Comparison of ENCODE assay signal across 14 cellular contexts in the genomic region with DNA sequence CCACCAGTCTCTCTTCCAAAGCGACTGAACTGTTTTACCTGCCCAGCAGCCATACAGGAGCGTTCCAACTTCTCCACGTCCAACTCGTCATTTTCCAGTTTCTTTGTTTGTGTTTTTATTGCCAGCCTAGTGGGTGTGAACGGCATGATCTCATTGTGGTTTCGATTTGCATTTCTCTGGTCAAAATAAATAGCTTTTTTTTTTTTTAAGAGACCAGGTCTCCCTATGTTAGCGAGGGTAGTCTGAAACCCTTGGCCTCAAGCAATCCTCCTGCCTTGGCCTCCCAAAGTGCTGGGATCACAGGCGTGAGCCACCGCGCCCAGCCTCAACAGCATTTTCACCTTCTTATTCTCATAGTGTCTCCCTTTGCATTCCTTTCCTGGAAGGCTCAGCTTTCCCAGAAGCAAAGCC. TPM values are rescaled to one million over a fixed set of nuclear protein-coding genes. Genes with fewer than 3 reads are reported as not detected.
DNase-seq lines count a peak whose midpoint lies in the region; ATAC-seq and TF ChIP-seq lines count a peak whose summit lies in the region.
"Had no signal": no experiment of that assay in that cellular context is flagged by ENCODE, and none has a peak within 500 bp of the region (broad histone marks: within the 10 kb centered on the region; RNA-seq: fewer than 3 reads in every experiment).

No MANE protein-coding gene starts in this region.

- H3K27ac ChIP-seq in heart left ventricle = peak overlapping the region in 1 of 12 donors; percentile 32
- H3K27ac ChIP-seq: uterus had no signal

- peaks cover 0 to 8% (median 0%) of the 10 kb centered on the region in 12 donors for H3K4me1 ChIP-seq in heart left ventricle
- H3K4me1 ChIP-seq: uterus had no signal

- no peak for DNase-seq in activated CD8-positive, alpha-beta memory T cell treated with anti-CD3 and anti-CD28 coated beads, Interleukin-2, amount 10 ng/mL, durations not matched to agents 7 days and 5 days
- DNase-seq in activated CD8-positive, alpha-beta memory T cell treated with anti-CD3 and anti-CD28 coated beads, Interleukin-2, amount 50 U/mL, for 48 hours = no peak
- peak; percentile 49 for DNase-seq in OCI-M1 (lab: John Stamatoyannopoulos, UW)
- DNase-seq in epithelial cell of esophagus (ENCODE audit: low read depth) = peak; percentile 81
- no peak for DNase-seq in heart left ventricle
- DNase-seq: ACHN, activated gamma-delta T cell treated with Interleukin-2 at 50 U/mL for 16 hours, HCEC 1CT, uterus had no signal

- TF ChIP-seq CTCF in epithelial cell of esophagus (IDR thresholded peaks at IDR 0.05; ENCODE audit: insufficient read depth, low read depth, low read length, missing control alignments) (no peak), heart left ventricle (IDR thresholded peaks at IDR 0.05) (no peak)

- TF ChIP-seq POLR2A in heart left ventricle (IDR thresholded peaks at IDR 0.05) = no peak

- no peaks in the 10 kb centered on the region for H3K27me3 ChIP-seq in heart left ventricle
- H3K27me3 ChIP-seq: uterus had no signal

- H3K4me1 Mint-ChIP-seq in activated CD8-positive, alpha-beta memory T cell treated with anti-CD3 and anti-CD28 coated beads, Interleukin-2, amount 10 ng/mL, durations not matched to agents 7 days and 5 days = peaks cover 28% of the 10 kb centered on the region
- H3K4me1 Mint-ChIP-seq in stimulated activated memory B cell treated with anti-CD40 and anti-IgM and Interleukin-4, amounts not matched to agents 10 μg/mL and 1 μg/mL and 100 μg/mL, for 72 hours = peaks cover 54% of the 10 kb centered on the region

- H3K9me3 ChIP-seq in heart left ventricle = no peaks in the 10 kb centered on the region
- H3K9me3 ChIP-seq: uterus had no signal

- H3K36me3 Mint-ChIP-seq in activated CD8-positive, alpha-beta memory T cell treated with anti-CD3 and anti-CD28 coated beads, Interleukin-2, amount 10 ng/mL, durations not matched to agents 7 days and 5 days = no peaks in the 10 kb centered on the region
- no peaks in the 10 kb centered on the region for H3K36me3 Mint-ChIP-seq in stimulated activated memory B cell treated with anti-CD40 and anti-IgM and Interleukin-4, amounts not matched to agents 10 μg/mL and 1 μg/mL and 100 μg/mL, for 72 hours

- WGBS in heart left ventricle, 4 donors = 78 to 82% (median 79%) methylated on average over 10 of the region's 10 CpGs

- H3K27ac Mint-ChIP-seq in activated CD8-positive, alpha-beta memory T cell treated with anti-CD3 and anti-CD28 coated beads, Interleukin-2, amount 10 ng/mL, durations not matched to agents 7 days and 5 days = peak overlapping the region; percentile 73
- peak overlapping the region; percentile 93 for H3K27ac Mint-ChIP-seq in stimulated activated memory B cell treated with anti-CD40 and anti-IgM and Interleukin-4, amounts not matched to agents 10 μg/mL and 1 μg/mL and 100 μg/mL, for 72 hours

- intact Hi-C loops in heart left ventricle (cut with DNase I) = no loop called here

- no peak overlapping the region for H3K4me3 ChIP-seq in epithelial cell of esophagus (ENCODE audit: low read length)
- H3K4me3 ChIP-seq in heart left ventricle = no peak overlapping the region
- H3K4me3 ChIP-seq: uterus had no signal

- no peaks in the 10 kb centered on the region for H3K9me3 Mint-ChIP-seq in activated CD8-positive, alpha-beta memory T cell treated with anti-CD3 and anti-CD28 coated beads, Interleukin-2, amount 10 ng/mL, durations not matched to agents 7 days and 5 days (ENCODE audit: low read depth)
- peaks cover 3% of the 10 kb centered on the region for H3K9me3 Mint-ChIP-seq in stimulated activated memory B cell treated with anti-CD40 and anti-IgM and Interleukin-4, amounts not matched to agents 10 μg/mL and 1 μg/mL and 100 μg/mL, for 72 hours

- H3K36me3 ChIP-seq in heart left ventricle = no peaks in the 10 kb centered on the region
- H3K36me3 ChIP-seq: uterus had no signal

- no peaks in the 10 kb centered on the region for H3K27me3 Mint-ChIP-seq in activated CD8-positive, alpha-beta memory T cell treated with anti-CD3 and anti-CD28 coated beads, Interleukin-2, amount 10 ng/mL, durations not matched to agents 7 days and 5 days
- no peaks in the 10 kb centered on the region for H3K27me3 Mint-ChIP-seq in stimulated activated memory B cell treated with anti-CD40 and anti-IgM and Interleukin-4, amounts not matched to agents 10 μg/mL and 1 μg/mL and 100 μg/mL, for 72 hours

- peak overlapping the region; percentile 5 for H3K4me3 Mint-ChIP-seq in activated CD8-positive, alpha-beta memory T cell treated with anti-CD3 and anti-CD28 coated beads, Interleukin-2, amount 10 ng/mL, durations not matched to agents 7 days and 5 days
- H3K4me3 Mint-ChIP-seq in stimulated activated memory B cell treated with anti-CD40 and anti-IgM and Interleukin-4, amounts not matched to agents 10 μg/mL and 1 μg/mL and 100 μg/mL, for 72 hours = peak overlapping the region; percentile 63

- CTCF ChIA-PET in activated CD8-positive, alpha-beta memory T cell treated with anti-CD3 and anti-CD28 coated beads, Interleukin-2, amount 10 ng/mL, durations not matched to agents 7 days and 5 days (lab: Charles Lee) = interaction anchor here (0.8 to 4.3 kb wide), 11 partner anchors 8 to 67 kb away, joined by 3 to 68 read pairs (median 4); partner anchors contain the start of genes PLEKHJ1 and SF3A2

- peak; percentile 43 for ATAC-seq in activated CD8-positive, alpha-beta memory T cell treated with anti-CD3 and anti-CD28 coated beads, Interleukin-2, amount 10 ng/mL, durations not matched to agents 7 days and 5 days
- no peak for ATAC-seq in stimulated activated memory B cell treated with anti-CD40 and anti-IgM and Interleukin-4, amounts not matched to agents 10 μg/mL and 1 μg/mL and 100 μg/mL, for 72 hours
- ATAC-seq in HG02852 (IDR thresholded peaks at IDR 0.05; ENCODE audit: unreplicated experiment) = no peak
- no peak for ATAC-seq in heart left ventricle
- no peak for ATAC-seq in GM21825 (IDR thresholded peaks at IDR 0.05; ENCODE audit: unreplicated experiment)
- ATAC-seq: right cardiac atrium had no signal

RNA-seq across cellular contexts. Expression of gene JSRP1, which starts 4.1 kb away (rescaled TPM):
- total RNA-seq in activated CD8-positive, alpha-beta memory T cell treated with anti-CD3 and anti-CD28 coated beads, Interleukin-2, amount 10 ng/mL, durations not matched to agents 7 days and 5 days = 1 to 10 TPM in 1 of 2 experiments, not detected in 1; 1.0 TPM
- under 1 TPM in 1 of 9 donors, not detected in 8; 0.25 TPM for total RNA-seq in heart left ventricle
- under 1 TPM in 1 of 2 donors, not detected in 1; 0.34 TPM for polyA plus RNA-seq in heart left ventricle
- total RNA-seq: lung microvascular endothelial cell, right cardiac atrium, uterus had no signal

RNA-seq across cellular contexts. Expression of gene AMH, which starts 11.2 kb away (rescaled TPM):
- 1 to 10 TPM; 5.1 to 6.0 TPM for total RNA-seq in activated CD8-positive, alpha-beta memory T cell treated with anti-CD3 and anti-CD28 coated beads, Interleukin-2, amount 10 ng/mL, durations not matched to agents 7 days and 5 days
- total RNA-seq in heart left ventricle = under 1 TPM in 5 of 9 donors, not detected in 4; 0.32 to 0.81 (median 0.57) TPM
- polyA plus RNA-seq in heart left ventricle = 1 to 10 TPM in 1 of 2 donors, under 1 TPM in 1; 0.10 to 1.1 TPM

RNA-seq across cellular contexts. Expression of gene PEAK3, which starts 21.6 kb away (rescaled TPM):
- total RNA-seq in activated CD8-positive, alpha-beta memory T cell treated with anti-CD3 and anti-CD28 coated beads, Interleukin-2, amount 10 ng/mL, durations not matched to agents 7 days and 5 days = under 1 TPM in 1 of 2 experiments, not detected in 1; 0.54 TPM
- total RNA-seq in heart left ventricle = 1 to 10 TPM in 2 of 9 donors, under 1 TPM in 7; 0.11 to 1.6 (median 0.48) TPM
- under 1 TPM; 0.21 to 0.23 TPM for polyA plus RNA-seq in heart left ventricle

RNA-seq across cellular contexts. Expression of gene SF3A2, which starts 23.7 kb away (rescaled TPM):
- total RNA-seq in activated CD8-positive, alpha-beta memory T cell treated with anti-CD3 and anti-CD28 coated beads, Interleukin-2, amount 10 ng/mL, durations not matched to agents 7 days and 5 days = 100 to 1,000 TPM; 167 to 178 TPM
- total RNA-seq in heart left ventricle = 10 to 100 TPM; 19.2 to 43.9 (median 28.6) TPM
- 10 to 100 TPM; 22.7 to 29.5 TPM for polyA plus RNA-seq in heart left ventricle

RNA-seq across cellular contexts. Expression of gene PLEKHJ1, which starts 24.2 kb away (rescaled TPM):
- total RNA-seq in activated CD8-positive, alpha-beta memory T cell treated with anti-CD3 and anti-CD28 coated beads, Interleukin-2, amount 10 ng/mL, durations not matched to agents 7 days and 5 days = 10 to 100 TPM; 78.3 to 80.8 TPM
- 10 to 100 TPM; 44.6 to 63.2 (median 46.5) TPM for total RNA-seq in heart left ventricle
- 10 to 100 TPM; 80.9 to 89.7 TPM for polyA plus RNA-seq in heart left ventricle

Comparison
In these comparisons a context has a peak if more than half of its experiments do, and no peak if none do; other contexts are left out.
1. DNase-seq: peak in OCI-M1 (single experiment) and epithelial cell of esophagus (single experiment); none in activated CD8-positive, alpha-beta memory T cell treated with anti-CD3 and anti-CD28 coated beads, Interleukin-2, amount 10 ng/mL, durations not matched to agents 7 days and 5 days (single experiment), activated CD8-positive, alpha-beta memory T cell treated with anti-CD3 and anti-CD28 coated beads, Interleukin-2, amount 50 U/mL, for 48 hours (single experiment) and heart left ventricle (0 of 5).